8 cellular contexts compared by ENCODE assay signal in the genomic region with DNA sequence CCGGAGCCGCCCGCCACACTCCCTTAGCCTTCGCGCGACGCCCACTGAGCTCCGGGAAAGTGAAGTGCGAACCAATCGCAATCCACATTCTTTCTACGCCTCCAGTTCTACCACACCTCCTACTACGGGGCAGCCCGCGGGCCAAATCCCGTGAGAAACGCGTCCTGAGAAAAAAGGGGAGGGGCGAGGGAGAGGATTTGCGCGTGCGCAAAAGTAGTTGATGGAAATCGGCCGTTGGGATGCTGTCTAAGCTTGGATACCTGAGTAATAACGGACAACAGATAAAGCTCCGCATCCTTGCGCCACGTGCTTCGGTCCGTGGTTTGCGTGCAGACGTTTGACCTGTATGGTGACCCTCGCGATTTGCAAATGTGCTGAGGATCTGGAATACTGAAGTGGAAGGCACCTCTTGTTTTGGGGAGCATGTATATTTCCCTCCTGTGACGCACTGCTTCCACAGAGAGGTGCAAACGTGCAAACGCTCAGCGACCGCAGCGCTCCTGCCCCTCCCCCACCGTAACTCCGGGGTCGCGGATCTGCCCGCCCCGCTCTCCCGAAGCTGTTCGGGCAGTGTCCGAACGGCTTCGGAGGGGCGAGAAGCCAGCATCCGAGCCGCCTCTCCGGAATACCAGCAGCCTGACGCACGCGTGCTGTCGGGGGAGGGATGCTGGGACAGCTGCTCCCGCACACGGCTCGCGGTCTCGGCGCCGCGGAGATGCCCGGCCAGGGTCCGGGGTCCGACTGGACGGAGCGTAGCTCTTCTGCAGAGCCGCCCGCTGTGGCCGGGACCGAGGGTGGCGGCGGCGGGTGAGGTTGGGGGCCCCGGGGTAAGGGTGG.
DNase-seq lines count a peak whose midpoint lies in the region; ATAC-seq lines count a peak whose summit lies in the region.

Gene FAM216A (plus strand): TSS at position 634 of the 837 bp plus-strand sequence. CDS start 31 bp downstream, at position 665.
Gene GPN3 (minus strand): TSS at position 46 of the 837 bp plus-strand sequence. CDS start 54 bp downstream, outside the sequence.

- H3K9me3 ChIP-seq in BLaER1 treated with 17β-estradiol and CSF1 and Interleukin-3, amounts not matched to agents 10 nM and 100 nM (replicated peaks in 1 of 11): no peaks in the 10 kb centered on the region

- H3K4me1 ChIP-seq in BLaER1 treated with 17β-estradiol and CSF1 and Interleukin-3, amounts not matched to agents 10 nM and 100 nM: peaks cover 32 to 74% (median 58%) of the 10 kb centered on the region in 10 experiments

- peak within 1 kb of the TSS; percentile 89 to 99 (median 97) for H3K9ac ChIP-seq in BLaER1 treated with 17β-estradiol and CSF1 and Interleukin-3, amounts not matched to agents 10 nM and 100 nM

- H4K20me1 ChIP-seq in BLaER1 treated with 17β-estradiol and CSF1 and Interleukin-3, amounts not matched to agents 10 nM and 100 nM: peaks cover 0 to 12% (median 0%) of the 10 kb centered on the region in 11 experiments; a peak in 2 of 22 replicates

- peak within 1 kb of the TSS; percentile 75 to 100 (median 98) for H3K27ac ChIP-seq in BLaER1 treated with 17β-estradiol and CSF1 and Interleukin-3, amounts not matched to agents 10 nM and 100 nM

- H3K4me3 ChIP-seq in BLaER1 treated with 17β-estradiol and CSF1 and Interleukin-3, amounts not matched to agents 10 nM and 100 nM: peak within 1 kb of the TSS; percentile 73 to 90 (median 81)

- H3K4me2 ChIP-seq in BLaER1 treated with 17β-estradiol and CSF1 and Interleukin-3, amounts not matched to agents 10 nM and 100 nM: peak within 1 kb of the TSS; percentile 85 to 95 (median 93)

- no peaks in the 10 kb centered on the region for H3K27me3 ChIP-seq in BLaER1 treated with 17β-estradiol and CSF1 and Interleukin-3, amounts not matched to agents 10 nM and 100 nM

- DNase-seq in NCI-H748 (lab: John Stamatoyannopoulos, UW; ENCODE audit: unreplicated experiment) (peak; percentile 98), dedifferentiated amniotic fluid mesenchymal stem cell (ENCODE audit: extremely low spot score) (peak; percentile 99), left kidney (ENCODE audit: low read depth, low spot score) (peak; percentile 99)
- peak; percentile 93 for DNase-seq in activated CD4-positive, alpha-beta T cell treated with anti-CD3 and anti-CD28 coated beads, Interleukin-2, amount 50 U/mL, for 1 hour
- peak; percentile 92 to 95 for DNase-seq in stimulated activated CD4-positive, alpha-beta T cell treated with anti-CD3 and anti-CD28 coated beads, Interleukin-2, amount 100 ng/mL, for 24 hours

- H3K36me3 ChIP-seq in BLaER1 treated with 17β-estradiol and CSF1 and Interleukin-3, amounts not matched to agents 10 nM and 100 nM: peaks cover 24 to 60% (median 37%) of the 10 kb centered on the region in 11 experiments

- peak; percentile 65 for ATAC-seq in GM19351 (IDR thresholded peaks at IDR 0.05; ENCODE audit: unreplicated experiment)
- ATAC-seq in HG03521 (IDR thresholded peaks at IDR 0.05; ENCODE audit: unreplicated experiment): peak; percentile 77

Comparison
In these comparisons a context has a peak if more than half of its experiments do, and no peak if none do; other contexts are left out.
1. Peak in every context shown above with its lines: DNase-seq, ATAC-seq, H3K4me3 ChIP-seq and H3K27ac ChIP-seq.